Comparison of ENCODE assay signal across 1 cellular context in genomic region chr16:8173111-8173644, GRCh38.
A peak's percentile ranks its signal among the peaks of the same experiment; 100 is the strongest.
TF ChIP-seq lines count a peak whose summit lies in the region.

No MANE protein-coding gene starts in this region.

TF ChIP-seq in K562, 482 proteins besides CTCF, POLR2A, EP300 and RAD21 (continued from another document):
- peak; percentile 92 for TF ChIP-seq SMC3 (conservative IDR thresholded peaks at IDR 0.05; ENCODE audit: insufficient read depth, low read depth, low read length)
- TF ChIP-seq POLR3A (IDR thresholded peaks at IDR 0.05; ENCODE audit: borderline replicate concordance, extremely low read depth, insufficient read depth, insufficient read length): no peak
- TF ChIP-seq YY1 (IDR thresholded peaks at IDR 0.05; ENCODE audit: borderline replicate concordance in 1 of 3, control insufficient read depth in 1 of 3, extremely low read depth in 1 of 3, insufficient read depth in 3 of 3, insufficient read length in 1 of 3, insufficient replicate concordance in 2 of 3, low read depth in 1 of 3, low read length in 2 of 3): peak in 2 of 3 experiments; percentile 72 to 85
- TF ChIP-seq CTBP1 (IDR thresholded peaks at IDR 0.05; ENCODE audit: borderline replicate concordance): peak; percentile 77
- TF ChIP-seq CXXC5 (CRISPR knock-in tag; IDR thresholded peaks at IDR 0.05): peak; percentile 43
- 0 out of 2 replicates have a peak, but pooled peaks have one; percentile 13 for TF ChIP-seq DMBX1 (CRISPR knock-in tag; IDR thresholded peaks at IDR 0.05; ENCODE audit: borderline replicate concordance)
- TF ChIP-seq ATF3 (IDR thresholded peaks at IDR 0.05): peak; percentile 23; the same call in 1 of the 2 replicates
- no peak for TF ChIP-seq ATF3 (CRISPR knock-in tag; conservative IDR thresholded peaks at IDR 0.05)
- TF ChIP-seq KLF16 (IDR thresholded peaks at IDR 0.05): peak; percentile 66
- no peak for TF ChIP-seq ZNF197 (CRISPR knock-in tag; IDR thresholded peaks at IDR 0.05; ENCODE audit: low read depth)
- no peak for TF ChIP-seq MTA2 (IDR thresholded peaks at IDR 0.05; ENCODE audit: low read depth)
- peak; percentile 26; the same call in 1 of the 2 replicates for TF ChIP-seq NFE2 (IDR thresholded peaks at IDR 0.05; ENCODE audit: low read depth)
- no peak for TF ChIP-seq PHF21A (IDR thresholded peaks at IDR 0.05; ENCODE audit: borderline replicate concordance, low read depth)
- no peak; the same call in 1 of the 2 replicates for TF ChIP-seq ARID1B (IDR thresholded peaks at IDR 0.05)
- no peak for TF ChIP-seq HDGF (IDR thresholded peaks at IDR 0.05)
